ENCODE assay signal across 28 cellular contexts in the genomic region with DNA sequence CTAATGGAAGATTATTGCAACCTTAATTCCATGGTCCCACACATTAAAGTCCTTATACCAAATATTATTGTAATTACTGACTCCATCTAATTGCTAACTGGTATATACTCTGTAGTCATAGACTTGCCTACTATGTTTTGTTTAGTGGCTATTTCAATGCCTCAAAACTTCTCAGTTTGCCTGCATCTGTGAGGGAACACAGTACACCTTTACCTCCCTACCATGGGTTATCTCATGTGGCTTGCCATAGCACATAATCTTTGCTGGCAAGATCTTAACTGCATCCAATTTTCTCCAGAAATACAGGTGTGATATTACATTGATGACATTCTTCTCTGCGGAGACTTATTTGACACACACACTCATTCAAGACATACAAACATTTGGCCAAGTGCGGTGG.
"Had no signal": no experiment of that assay in that cellular context is flagged by ENCODE, and none has a peak within 500 bp of the region (broad histone marks: within the 10 kb centered on the region; RNA-seq: fewer than 3 reads in every experiment).

No MANE protein-coding gene starts in this region.

- H3K4me1 ChIP-seq: colonic mucosa, esophagus squamous epithelium, foreskin keratinocyte, gastrocnemius medialis, gastroesophageal sphincter, heart left ventricle, heart right ventricle had no signal

- H3K36me3 ChIP-seq: colonic mucosa, esophagus muscularis mucosa, esophagus squamous epithelium, gastrocnemius medialis, gastroesophageal sphincter, heart left ventricle, heart right ventricle had no signal

- H3K4me3 ChIP-seq: colonic mucosa, coronary artery, dorsolateral prefrontal cortex, esophagus muscularis mucosa, esophagus squamous epithelium, gastrocnemius medialis, gastroesophageal sphincter, heart left ventricle, heart right ventricle, hepatocyte had no signal

- DNase-seq: colonic mucosa; cortex of kidney; dermis blood vessel endothelial cell; dorsolateral prefrontal cortex; effector CD4-positive, alpha-beta T cell; effector CD8-positive, alpha-beta T cell; effector memory CD4-positive, alpha-beta T cell; effector memory CD8-positive, alpha-beta T cell; endodermal cell; erythroblast; esophagus squamous epithelium; foreskin fibroblast; foreskin keratinocyte; foreskin melanocyte; gastrocnemius medialis; glutamatergic neuron; head of caudate nucleus; heart left ventricle; heart right ventricle had no signal

- FAIRE-seq: colon, endometrium, endothelial cell of umbilical vein, frontal cortex had no signal

- H3K27ac ChIP-seq: colonic mucosa, coronary artery, dorsolateral prefrontal cortex, epithelial cell of prostate, esophagus muscularis mucosa, esophagus squamous epithelium, foreskin keratinocyte, gastrocnemius medialis, gastroesophageal sphincter, heart left ventricle, heart right ventricle, hepatocyte had no signal

- H3K9me3 ChIP-seq: colonic mucosa, esophagus muscularis mucosa, esophagus squamous epithelium, gastrocnemius medialis had no signal
